In the genomic region with DNA sequence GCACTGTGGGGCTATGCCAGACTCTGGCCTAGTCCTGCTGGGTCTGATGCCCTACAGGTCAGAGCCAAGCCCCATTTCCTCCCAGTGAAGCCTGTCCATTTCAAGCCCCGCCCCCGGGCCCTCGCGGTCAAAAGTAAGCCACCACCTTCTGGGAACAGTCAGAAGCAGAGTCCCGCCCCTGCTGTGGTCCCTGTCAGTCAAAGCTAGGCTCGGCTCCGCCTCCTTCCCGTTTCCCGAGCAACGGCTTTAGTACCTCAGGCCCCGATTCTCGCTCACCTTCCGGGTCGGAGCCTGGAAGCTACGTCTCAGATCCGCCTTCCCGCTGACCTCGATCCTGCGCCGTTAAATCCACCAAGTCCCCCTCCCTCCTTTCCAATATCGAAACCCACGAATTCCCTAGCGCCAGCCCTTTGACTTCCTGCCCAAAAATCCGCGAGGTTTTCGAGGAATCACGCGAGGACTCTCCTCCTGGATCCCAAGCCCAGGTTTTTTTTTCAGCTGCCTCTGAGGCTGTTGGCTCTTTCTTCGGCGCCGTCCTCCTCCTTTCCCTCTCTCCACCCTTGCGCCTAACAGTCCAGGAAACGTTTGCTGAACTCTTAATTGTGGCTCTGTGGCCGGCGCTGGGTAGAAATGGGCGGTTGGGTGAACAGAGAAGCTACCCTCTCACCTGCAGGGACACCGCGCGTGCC, we compare ENCODE assay signal across 8 cellular contexts. TPM values are rescaled to one million over a fixed set of nuclear protein-coding genes. Genes with fewer than 3 reads are reported as not detected.
A peak's percentile ranks its signal among the peaks of the same experiment; 100 is the strongest.
DNase-seq lines count a peak whose midpoint lies in the region; ATAC-seq and TF ChIP-seq lines count a peak whose summit lies in the region.

No MANE protein-coding gene starts in this region.

- ATAC-seq in GM19328 (IDR thresholded peaks at IDR 0.05; ENCODE audit: unreplicated experiment) = peak; percentile 91
- peak; percentile 79 for ATAC-seq in HG03469 (IDR thresholded peaks at IDR 0.05; ENCODE audit: unreplicated experiment)

- peak overlapping the region; percentile 20 to 92 (median 81) for H3K27ac ChIP-seq in dorsolateral prefrontal cortex

- H3K4me3 ChIP-seq in dorsolateral prefrontal cortex = peak overlapping the region; percentile 38 to 81 (median 63)
- no peak overlapping the region for H3K4me3 ChIP-seq in lower leg skin (ENCODE audit: low read depth, poor library complexity, severe bottlenecking)

- peaks cover 0 to 19% (median 11%) of the 10 kb centered on the region in 45 donors for H3K27me3 ChIP-seq in dorsolateral prefrontal cortex

- DNase-seq in C1 segment of cervical spinal cord (lab: John Stamatoyannopoulos, UW) = peak in 13 of 14 donors; percentile 24 to 91 (median 73)
- peak; percentile 95 for DNase-seq in NCI-H69 (lab: John Stamatoyannopoulos, UW)
- peak; percentile 77 to 80 for DNase-seq in activated CD4-positive, alpha-beta T cell treated with anti-CD3 and anti-CD28 coated beads, Interleukin-2, amount 50 U/mL, for 4 hours
- DNase-seq in dorsolateral prefrontal cortex = peak; percentile 69 to 93 (median 90)
- peak; percentile 97 to 99 for DNase-seq in lower leg skin (ENCODE audit: low spot score in 2 of 2)
- DNase-seq in stimulated activated CD4-positive, alpha-beta T cell treated with anti-CD3 and anti-CD28 coated beads, Interleukin-4, amount 100 ng/mL, for 4 hours = peak; percentile 83 to 84

- TF ChIP-seq CTCF in dorsolateral prefrontal cortex (IDR thresholded peaks at IDR 0.05 in 54 of 56, conservative IDR thresholded peaks at IDR 0.05 in 2 of 56; ENCODE audit: low read depth in 1 of 56, partially characterized antibody in 56 of 56) = peak in 13 of 56 donors; percentile 6 to 27 (median 16)
- TF ChIP-seq CTCF in lower leg skin (IDR thresholded peaks at IDR 0.05) = no peak

- TF ChIP-seq POLR2A in lower leg skin (IDR thresholded peaks at IDR 0.05) = no peak

- intact Hi-C loops in dorsolateral prefrontal cortex (cut with DNase I) (no loop called here), lower leg skin (cut with DNase I; ENCODE audit: low total_unique reads) (no loop called here)

- WGBS in lower leg skin, 2 donors = 1% methylated on average over 39 of the region's 39 CpGs

RNA-seq across cellular contexts. Expression of a gene that starts 11.8 kb away (rescaled TPM):
- 100 to 1,000 TPM in 7 of 120 experiments, 10 to 100 TPM in 113; 53.8 to 127 (median 83.8) TPM for total RNA-seq in dorsolateral prefrontal cortex
- total RNA-seq in lower leg skin = 100 to 1,000 TPM in 1 of 4 donors, 10 to 100 TPM in 3; 55.5 to 127 (median 79.6) TPM

RNA-seq across cellular contexts. Expression of a gene that starts 11.9 kb away (rescaled TPM):
- total RNA-seq in dorsolateral prefrontal cortex = 10 to 100 TPM; 11.3 to 42.8 (median 23.8) TPM
- 1 to 10 TPM; 1.5 to 9.0 (median 3.5) TPM for total RNA-seq in lower leg skin

RNA-seq across cellular contexts. Expression of a gene that starts 19.0 kb away (rescaled TPM):
- total RNA-seq in dorsolateral prefrontal cortex (1 to 10 TPM in 105 of 120 experiments, under 1 TPM in 15; 0.37 to 6.3 (median 1.9) TPM), lower leg skin (1 to 10 TPM; 2.2 to 6.1 (median 2.7) TPM)

RNA-seq across cellular contexts. Expression of a gene that starts 43.2 kb away (rescaled TPM):
- total RNA-seq in dorsolateral prefrontal cortex (100 to 1,000 TPM in 1 of 120 experiments, 10 to 100 TPM in 119; 37.0 to 129 (median 54.7) TPM), lower leg skin (10 to 100 TPM; 58.9 to 81.4 (median 71.2) TPM)

RNA-seq across cellular contexts. Expression of a gene that starts 55.5 kb away (rescaled TPM):
- total RNA-seq in dorsolateral prefrontal cortex = 10 to 100 TPM in 1 of 120 experiments, 1 to 10 TPM in 119; 3.4 to 10.0 (median 5.4) TPM
- total RNA-seq in lower leg skin = 1 to 10 TPM; 4.2 to 9.2 (median 6.4) TPM
